12 cellular contexts compared by ENCODE assay signal in genomic region chr14:55412686-55413085, GRCh38. TPM values are rescaled to one million over a fixed set of nuclear protein-coding genes. Genes with fewer than 3 reads are reported as not detected.
A peak's percentile ranks its signal among the peaks of the same experiment; 100 is the strongest.
DNase-seq lines count a peak whose midpoint lies in the region; ATAC-seq and TF ChIP-seq lines count a peak whose summit lies in the region.
"Had no signal": no experiment of that assay in that cellular context is flagged by ENCODE, and none has a peak within 500 bp of the region (broad histone marks: within the 10 kb centered on the region; RNA-seq: fewer than 3 reads in every experiment).

No MANE protein-coding gene starts in this region.

- no peaks in the 10 kb centered on the region for H3K9me3 Mint-ChIP-seq in activated T-helper 2 cell treated with anti-CD3 and anti-CD28 coated beads, Interferon-gamma antibody, Interleukin-2, Interleukin-4, amounts not matched to agents 10 μg/mL and 5 μg/mL and 100 μg/mL, durations not matched to agents 14 hours and 24 hours and 36 hours

- DNase-seq in left ventricle myocardium inferior, result no peak
- DNase-seq in left ventricle myocardium superior, result no peak
- no peak for DNase-seq in activated T-helper 2 cell treated with anti-CD3 and anti-CD28 coated beads, Interferon-gamma antibody, Interleukin-2, Interleukin-4, amounts not matched to agents 10 μg/mL and 5 μg/mL and 100 μg/mL, durations not matched to agents 14 hours and 24 hours and 36 hours (ENCODE audit: low spot score)
- no peak for DNase-seq in lower lobe of right lung
- no peak for DNase-seq in activated effector memory CD4-positive, alpha-beta T cell treated with anti-CD3 and anti-CD28 coated beads, Interleukin-2, amount 50 U/mL, for 16 hours
- no peak for DNase-seq in upper lobe of right lung
- DNase-seq in NCI-H1417 treated with DMSO at 0.1 percent for 48 hours (lab: John Stamatoyannopoulos, UW), result no peak
- DNase-seq: NCI-H524; stimulated activated naive CD4-positive, alpha-beta T cell treated with Interleukin-2 at 50 U/mL for 16 hours had no signal

- no peak overlapping the region for H3K27ac Mint-ChIP-seq in activated T-helper 2 cell treated with anti-CD3 and anti-CD28 coated beads, Interferon-gamma antibody, Interleukin-2, Interleukin-4, amounts not matched to agents 10 μg/mL and 5 μg/mL and 100 μg/mL, durations not matched to agents 14 hours and 24 hours and 36 hours

- intact Hi-C loops in left ventricle myocardium inferior (cut with micrococcal nuclease) (loop anchor here (10.0 kb wide), 1 partner anchor 198 kb away; no protein-coding TSS in a partner anchor), left ventricle myocardium superior (cut with micrococcal nuclease) (no loop called here), lower lobe of right lung (cut with DNase I) (no loop called here), upper lobe of right lung (cut with DNase I) (no loop called here)
- intact Hi-C loops in activated T-helper 2 cell treated with anti-CD3 and anti-CD28 coated beads, Interferon-gamma antibody, Interleukin-2, Interleukin-4, amounts not matched to agents 10 μg/mL and 5 μg/mL and 100 μg/mL, durations not matched to agents 14 hours and 24 hours and 36 hours (cut with micrococcal nuclease), result loop anchor here (5.0 to 10.0 kb wide), 2 partner anchors 40 to 138 kb away; partner anchors contain the start of gene FBXO34

- H3K27ac ChIP-seq in left ventricle myocardium inferior (replicated peaks) (peak overlapping the region; percentile 95), lower lobe of right lung (no peak overlapping the region), upper lobe of right lung (no peak overlapping the region)

- H3K4me3 Mint-ChIP-seq in activated T-helper 2 cell treated with anti-CD3 and anti-CD28 coated beads, Interferon-gamma antibody, Interleukin-2, Interleukin-4, amounts not matched to agents 10 μg/mL and 5 μg/mL and 100 μg/mL, durations not matched to agents 14 hours and 24 hours and 36 hours (ENCODE audit: low read depth), result peak overlapping the region; percentile 86

- peaks cover 33% of the 10 kb centered on the region for H3K4me1 Mint-ChIP-seq in activated T-helper 2 cell treated with anti-CD3 and anti-CD28 coated beads, Interferon-gamma antibody, Interleukin-2, Interleukin-4, amounts not matched to agents 10 μg/mL and 5 μg/mL and 100 μg/mL, durations not matched to agents 14 hours and 24 hours and 36 hours (ENCODE audit: low read depth)

- ATAC-seq in left ventricle myocardium superior (no peak), lower lobe of right lung (no peak), upper lobe of right lung (no peak), GM21786 (IDR thresholded peaks at IDR 0.05; ENCODE audit: unreplicated experiment) (no peak)

- no peaks in the 10 kb centered on the region for H3K36me3 Mint-ChIP-seq in activated T-helper 2 cell treated with anti-CD3 and anti-CD28 coated beads, Interferon-gamma antibody, Interleukin-2, Interleukin-4, amounts not matched to agents 10 μg/mL and 5 μg/mL and 100 μg/mL, durations not matched to agents 14 hours and 24 hours and 36 hours (ENCODE audit: low read depth)

- H3K27me3 ChIP-seq in left ventricle myocardium inferior (ENCODE audit: low read depth), result no peaks in the 10 kb centered on the region
- H3K27me3 ChIP-seq in lower lobe of right lung (ENCODE audit: low read depth), result no peaks in the 10 kb centered on the region
- H3K27me3 ChIP-seq in upper lobe of right lung, result peaks cover 10% of the 10 kb centered on the region

- peaks cover 4% of the 10 kb centered on the region for H3K27me3 Mint-ChIP-seq in activated T-helper 2 cell treated with anti-CD3 and anti-CD28 coated beads, Interferon-gamma antibody, Interleukin-2, Interleukin-4, amounts not matched to agents 10 μg/mL and 5 μg/mL and 100 μg/mL, durations not matched to agents 14 hours and 24 hours and 36 hours (ENCODE audit: low read depth)

- no peaks in the 10 kb centered on the region for H3K36me3 ChIP-seq in left ventricle myocardium inferior
- H3K36me3 ChIP-seq in lower lobe of right lung, result peaks cover 8% of the 10 kb centered on the region
- H3K36me3 ChIP-seq in upper lobe of right lung, result no peaks in the 10 kb centered on the region
- H3K36me3 ChIP-seq: HAP-1 had no signal

- H3K9me3 ChIP-seq in left ventricle myocardium inferior (replicated peaks), result no peaks in the 10 kb centered on the region
- H3K9me3 ChIP-seq in lower lobe of right lung, result no peaks in the 10 kb centered on the region
- no peaks in the 10 kb centered on the region for H3K9me3 ChIP-seq in upper lobe of right lung
- H3K9me3 ChIP-seq: HAP-1 had no signal

- H3K4me3 ChIP-seq in left ventricle myocardium inferior, result peak overlapping the region; percentile 82
- peak overlapping the region; percentile 99 for H3K4me3 ChIP-seq in lower lobe of right lung
- H3K4me3 ChIP-seq in upper lobe of right lung, result no peak overlapping the region

- TF ChIP-seq CTCF in left ventricle myocardium inferior (IDR thresholded peaks at IDR 0.05; ENCODE audit: borderline replicate concordance) (no peak), lower lobe of right lung (IDR thresholded peaks at IDR 0.05) (no peak), upper lobe of right lung (IDR thresholded peaks at IDR 0.05) (no peak)

- H3K4me1 ChIP-seq in left ventricle myocardium inferior (peaks cover 39% of the 10 kb centered on the region), lower lobe of right lung (peaks cover 24% of the 10 kb centered on the region), upper lobe of right lung (peaks cover 13% of the 10 kb centered on the region)

RNA-seq across cellular contexts. Expression of gene ATG14, which starts 1.1 kb away (rescaled TPM):
- total RNA-seq in left ventricle myocardium inferior (13.2 TPM), left ventricle myocardium superior (17.3 TPM), lower lobe of right lung (9.8 TPM), upper lobe of right lung (10.3 TPM)
- total RNA-seq in activated T-helper 2 cell treated with anti-CD3 and anti-CD28 coated beads, Interferon-gamma antibody, Interleukin-2, Interleukin-4, amounts not matched to agents 10 μg/mL and 5 μg/mL and 100 μg/mL, durations not matched to agents 14 hours and 24 hours and 36 hours, result 4.3 and 4.6 TPM in 2 replicates

RNA-seq across cellular contexts. Expression of gene TBPL2, which starts 27.7 kb away (rescaled TPM):
- total RNA-seq in left ventricle myocardium inferior (not detected), left ventricle myocardium superior (not detected), lower lobe of right lung (not detected), upper lobe of right lung (not detected)
- not detected in 2 replicates for total RNA-seq in activated T-helper 2 cell treated with anti-CD3 and anti-CD28 coated beads, Interferon-gamma antibody, Interleukin-2, Interleukin-4, amounts not matched to agents 10 μg/mL and 5 μg/mL and 100 μg/mL, durations not matched to agents 14 hours and 24 hours and 36 hours
- total RNA-seq: chondrocyte had no signal

Comparison
In these comparisons a context has a peak if more than half of its experiments do, and no peak if none do; other contexts are left out.
1. intact Hi-C loops: an anchor here in left ventricle myocardium inferior (10.0 kb wide) and activated T-helper 2 cell treated with anti-CD3 and anti-CD28 coated beads, Interferon-gamma antibody, Interleukin-2, Interleukin-4, amounts not matched to agents 10 μg/mL and 5 μg/mL and 100 μg/mL, durations not matched to agents 14 hours and 24 hours and 36 hours (5.0 to 10.0 kb wide); none called in left ventricle myocardium superior, lower lobe of right lung and upper lobe of right lung.